Comparison of ENCODE assay signal across 8 cellular contexts in the genomic region with DNA sequence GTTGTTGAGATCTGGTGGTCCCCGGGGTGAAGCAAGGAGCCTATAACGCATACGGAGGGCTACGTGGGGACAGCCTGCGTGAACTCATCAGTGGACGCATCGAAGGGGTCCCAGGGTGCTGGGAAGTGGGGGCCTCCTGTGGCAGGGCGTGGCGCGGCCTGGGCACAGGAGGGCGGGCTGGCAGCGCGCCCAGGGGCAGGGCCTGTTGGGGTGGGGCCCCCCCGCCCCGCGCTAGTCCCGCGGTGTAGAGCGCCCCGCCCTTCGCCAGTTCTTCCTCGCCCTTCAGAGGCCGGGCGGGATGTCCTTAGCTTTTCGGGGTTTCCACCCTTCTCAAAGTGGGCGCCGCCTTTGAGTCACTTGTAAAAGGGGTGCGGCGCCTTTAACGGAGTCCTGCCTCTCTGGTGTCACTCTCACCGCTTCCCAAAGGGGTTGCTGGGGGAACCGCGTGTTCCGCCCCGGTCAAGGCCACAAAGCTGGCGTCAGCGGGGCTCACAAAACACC. TPM values are rescaled to one million over a fixed set of nuclear protein-coding genes. Genes with fewer than 3 reads are reported as not detected.
DNase-seq lines count a peak whose midpoint lies in the region; ATAC-seq lines count a peak whose summit lies in the region.

No MANE protein-coding gene starts in this region.

- peak; percentile 79 for DNase-seq in DMS53 (lab: John Stamatoyannopoulos, UW)
- no peak for DNase-seq in DMS53 treated with DMSO at 0.1 percent for 48 hours (lab: John Stamatoyannopoulos, UW; ENCODE audit: unreplicated experiment)
- peak; percentile 46 for DNase-seq in NCI-H2196 (lab: John Stamatoyannopoulos, UW; ENCODE audit: unreplicated experiment)
- peak; percentile 76 for DNase-seq in activated CD4-positive, alpha-beta T cell treated with anti-CD3 and anti-CD28 coated beads, Interleukin-2, amount 10 ng/mL, durations not matched to agents 7 days and 5 days
- peak; percentile 80 for DNase-seq in stimulated activated naive CD8-positive, alpha-beta T cell treated with anti-CD3 and anti-CD28 coated beads, Interleukin-15, Interleukin-2, amounts not matched to agents 100 U/mL and 50 U/mL, for 24 hours

- H3K27ac ChIP-seq in ectodermal cell (ENCODE audit: insufficient read depth, low read depth, low read length, poor library complexity, severe bottlenecking) = no peak overlapping the region

- peak overlapping the region; percentile 85 for H3K4me3 Mint-ChIP-seq in activated CD4-positive, alpha-beta T cell treated with anti-CD3 and anti-CD28 coated beads, Interleukin-2, amount 10 ng/mL, durations not matched to agents 7 days and 5 days

- WGBS in ectodermal cell, 2 experiments = 8 to 15% methylated on average over 37 of the region's 37 CpGs

- H3K36me3 ChIP-seq in ectodermal cell (ENCODE audit: control insufficient read depth, insufficient read depth, low read length) = no peaks in the 10 kb centered on the region

- CTCF ChIA-PET in activated CD4-positive, alpha-beta T cell treated with anti-CD3 and anti-CD28 coated beads, Interleukin-2, amount 10 ng/mL, durations not matched to agents 7 days and 5 days (lab: Charles Lee) = no interaction called here

- H3K9me3 Mint-ChIP-seq in activated CD4-positive, alpha-beta T cell treated with anti-CD3 and anti-CD28 coated beads, Interleukin-2, amount 10 ng/mL, durations not matched to agents 7 days and 5 days = no peaks in the 10 kb centered on the region

- peak overlapping the region; percentile 90 for H3K27ac Mint-ChIP-seq in activated CD4-positive, alpha-beta T cell treated with anti-CD3 and anti-CD28 coated beads, Interleukin-2, amount 10 ng/mL, durations not matched to agents 7 days and 5 days

- peaks cover 49% of the 10 kb centered on the region for H3K4me1 Mint-ChIP-seq in activated CD4-positive, alpha-beta T cell treated with anti-CD3 and anti-CD28 coated beads, Interleukin-2, amount 10 ng/mL, durations not matched to agents 7 days and 5 days

- POLR2A ChIA-PET in activated CD4-positive, alpha-beta T cell treated with anti-CD3 and anti-CD28 coated beads, Interleukin-2, amount 10 ng/mL, durations not matched to agents 7 days and 5 days (lab: Charles Lee) = no interaction called here

- H3K27me3 Mint-ChIP-seq in activated CD4-positive, alpha-beta T cell treated with anti-CD3 and anti-CD28 coated beads, Interleukin-2, amount 10 ng/mL, durations not matched to agents 7 days and 5 days = no peaks in the 10 kb centered on the region

- peak; percentile 78 for ATAC-seq in HG02885 (IDR thresholded peaks at IDR 0.05; ENCODE audit: poor library complexity, unreplicated experiment)
- peak; percentile 82 for ATAC-seq in stimulated activated naive CD8-positive, alpha-beta T cell treated with anti-CD3 and anti-CD28 coated beads, Interleukin-15, Interleukin-2, amounts not matched to agents 100 U/mL and 50 U/mL, for 24 hours

- peaks cover 29% of the 10 kb centered on the region for H3K36me3 Mint-ChIP-seq in activated CD4-positive, alpha-beta T cell treated with anti-CD3 and anti-CD28 coated beads, Interleukin-2, amount 10 ng/mL, durations not matched to agents 7 days and 5 days (ENCODE audit: low read depth)

- H3K4me1 ChIP-seq in ectodermal cell (ENCODE audit: control insufficient read depth, insufficient read depth, low read length) (no peaks in the 10 kb centered on the region), mononuclear cell (ENCODE audit: insufficient read depth, low read length) (peaks cover 66% of the 10 kb centered on the region)

- no peaks in the 10 kb centered on the region for H3K9me3 ChIP-seq in ectodermal cell (ENCODE audit: control insufficient read depth, low read length)
- H3K9me3 ChIP-seq in mononuclear cell (ENCODE audit: low read depth, low read length) = no peaks in the 10 kb centered on the region

- H3K27me3 ChIP-seq in ectodermal cell (ENCODE audit: control insufficient read depth, insufficient read depth, low read length, poor library complexity, severe bottlenecking) (peaks cover 43% of the 10 kb centered on the region), mononuclear cell (ENCODE audit: insufficient read depth, low read length) (no peaks in the 10 kb centered on the region)

- H3K4me3 ChIP-seq in ectodermal cell (ENCODE audit: insufficient read depth, low read depth, low read length) (peak overlapping the region; percentile 22), mononuclear cell (ENCODE audit: low read length) (peak overlapping the region; percentile 62)

RNA-seq across cellular contexts. Expression of gene PLP2, which starts 0.6 kb away (rescaled TPM):
- total RNA-seq in activated CD4-positive, alpha-beta T cell treated with anti-CD3 and anti-CD28 coated beads, Interleukin-2, amount 10 ng/mL, durations not matched to agents 7 days and 5 days = 100 to 1,000 TPM; 245 to 270 TPM
- 2.4 TPM for polyA plus RNA-seq in ectodermal cell (2013, experiment 1 of 4)
- 2.4 TPM for polyA plus RNA-seq in ectodermal cell (2013, experiment 2 of 4)
- polyA plus RNA-seq in ectodermal cell (2013, experiment 3 of 4) = 2.9 TPM
- 3.0 TPM for polyA plus RNA-seq in ectodermal cell (2013, experiment 4 of 4)
- total RNA-seq in mononuclear cell = 53.9 TPM

RNA-seq across cellular contexts. Expression of gene MAGIX, which starts 9.8 kb away (rescaled TPM):
- total RNA-seq in activated CD4-positive, alpha-beta T cell treated with anti-CD3 and anti-CD28 coated beads, Interleukin-2, amount 10 ng/mL, durations not matched to agents 7 days and 5 days = 1 to 10 TPM; 1.9 to 2.8 TPM
- 1.1 TPM for polyA plus RNA-seq in ectodermal cell (2013, experiment 1 of 4)
- polyA plus RNA-seq in ectodermal cell (2013, experiment 2 of 4) = 0.71 TPM
- 0.64 TPM for polyA plus RNA-seq in ectodermal cell (2013, experiment 3 of 4)
- 0.57 TPM for polyA plus RNA-seq in ectodermal cell (2013, experiment 4 of 4)
- 0.42 TPM for total RNA-seq in mononuclear cell

RNA-seq across cellular contexts. Expression of gene PRICKLE3, which starts 13.8 kb away (rescaled TPM):
- total RNA-seq in activated CD4-positive, alpha-beta T cell treated with anti-CD3 and anti-CD28 coated beads, Interleukin-2, amount 10 ng/mL, durations not matched to agents 7 days and 5 days = 10 to 100 TPM; 13.7 to 17.6 TPM
- polyA plus RNA-seq in ectodermal cell (2013, experiment 1 of 4) = 7.9 TPM
- 7.3 TPM for polyA plus RNA-seq in ectodermal cell (2013, experiment 2 of 4)
- polyA plus RNA-seq in ectodermal cell (2013, experiment 3 of 4) = 7.7 TPM
- 8.5 TPM for polyA plus RNA-seq in ectodermal cell (2013, experiment 4 of 4)
- total RNA-seq in mononuclear cell = 3.3 TPM

RNA-seq across cellular contexts. Expression of gene SYP, which starts 27.7 kb away (rescaled TPM):
- total RNA-seq in activated CD4-positive, alpha-beta T cell treated with anti-CD3 and anti-CD28 coated beads, Interleukin-2, amount 10 ng/mL, durations not matched to agents 7 days and 5 days = 1 to 10 TPM; 2.5 to 2.7 TPM
- polyA plus RNA-seq in ectodermal cell (2013, experiment 1 of 4) = 1.3 TPM
- 0.69 TPM for polyA plus RNA-seq in ectodermal cell (2013, experiment 2 of 4)
- polyA plus RNA-seq in ectodermal cell (2013, experiment 3 of 4) = 0.80 TPM
- polyA plus RNA-seq in ectodermal cell (2013, experiment 4 of 4) = 1.7 TPM
- total RNA-seq in mononuclear cell = 0.42 TPM

RNA-seq across cellular contexts. Expression of gene GPKOW, which starts 48.8 kb away (rescaled TPM):
- total RNA-seq in activated CD4-positive, alpha-beta T cell treated with anti-CD3 and anti-CD28 coated beads, Interleukin-2, amount 10 ng/mL, durations not matched to agents 7 days and 5 days = 10 to 100 TPM; 29.2 to 33.2 TPM
- polyA plus RNA-seq in ectodermal cell (2013, experiment 1 of 4) = 20.8 TPM
- polyA plus RNA-seq in ectodermal cell (2013, experiment 2 of 4) = 18.9 TPM
- polyA plus RNA-seq in ectodermal cell (2013, experiment 3 of 4) = 18.2 TPM
- 19.5 TPM for polyA plus RNA-seq in ectodermal cell (2013, experiment 4 of 4)
- total RNA-seq in mononuclear cell = 8.9 TPM
